1 cellular context compared by ENCODE assay signal in genomic region chr20:44210422-44211176, GRCh38.
TF ChIP-seq lines count a peak whose summit lies in the region.

Gene OSER1, minus strand, starts transcription at chr20:44210771. Its CDS starts 3,814 bp downstream, at chr20:44206957.

TF ChIP-seq in HepG2, 621 proteins besides CTCF, POLR2A, EP300 and RAD21 (continued from another document and continues in another):
- no peak for TF ChIP-seq ZUFSP (CRISPR knock-in tag; IDR thresholded peaks at IDR 0.05; ENCODE audit: borderline replicate concordance)
- no peak; the same call in 1 of the 2 replicates for TF ChIP-seq ZMAT5 (CRISPR knock-in tag; IDR thresholded peaks at IDR 0.05; ENCODE audit: borderline replicate concordance, low read depth)
- peak; percentile 92 for TF ChIP-seq KDM5B (CRISPR knock-in tag; IDR thresholded peaks at IDR 0.05; ENCODE audit: borderline replicate concordance)
- TF ChIP-seq TFDP2 (CRISPR knock-in tag; IDR thresholded peaks at IDR 0.05): peak; percentile 82; the same call in 1 of the 2 replicates
- peak in 1 of 2 experiments; percentile 92; a peak in 2 of 4 replicates for TF ChIP-seq ATF4 (CRISPR knock-in tag; IDR thresholded peaks at IDR 0.05)
- peak; percentile 96 for TF ChIP-seq SOX5 (CRISPR knock-in tag; IDR thresholded peaks at IDR 0.05; ENCODE audit: borderline replicate concordance)
- TF ChIP-seq ZNF703 (CRISPR knock-in tag; IDR thresholded peaks at IDR 0.05; ENCODE audit: borderline replicate concordance): peak; percentile 87; the same call in 1 of the 2 replicates
- no peak for TF ChIP-seq SP1 (IDR thresholded peaks at IDR 0.05)
- TF ChIP-seq SP1 (CRISPR knock-in tag; IDR thresholded peaks at IDR 0.05): peak; percentile 77; the same call in 1 of the 2 replicates
- TF ChIP-seq TSC22D2 (CRISPR knock-in tag; IDR thresholded peaks at IDR 0.05; ENCODE audit: borderline replicate concordance): peak; percentile 46; the same call in 1 of the 2 replicates
- TF ChIP-seq ZNF782 (CRISPR knock-in tag; IDR thresholded peaks at IDR 0.05; ENCODE audit: borderline replicate concordance): peak; percentile 89; the same call in 1 of the 2 replicates
- TF ChIP-seq ZNF619 (CRISPR knock-in tag; IDR thresholded peaks at IDR 0.05): no peak
- 0 out of 2 replicates have a peak, but pooled peaks have one; percentile 93 for TF ChIP-seq ZNF280D (CRISPR knock-in tag; IDR thresholded peaks at IDR 0.05)
- TF ChIP-seq ETV5 (CRISPR knock-in tag; IDR thresholded peaks at IDR 0.05; ENCODE audit: borderline replicate concordance): peak; percentile 12; the same call in 1 of the 2 replicates
- no peak for TF ChIP-seq ONECUT2 (CRISPR knock-in tag; IDR thresholded peaks at IDR 0.05)
- TF ChIP-seq ATF1 (CRISPR knock-in tag; IDR thresholded peaks at IDR 0.05): peak; percentile 92
- TF ChIP-seq TRIM24 (CRISPR knock-in tag; IDR thresholded peaks at IDR 0.05): no peak
- TF ChIP-seq CBFB (CRISPR knock-in tag; IDR thresholded peaks at IDR 0.05): no peak
- peak; percentile 81 for TF ChIP-seq ZNF781 (CRISPR knock-in tag; IDR thresholded peaks at IDR 0.05; ENCODE audit: borderline replicate concordance, not compliant biosample characterization)
- TF ChIP-seq ZNF503 (CRISPR knock-in tag; IDR thresholded peaks at IDR 0.05): no peak; the same call in 1 of the 2 replicates
- peak; percentile 44 for TF ChIP-seq ATF3 (CRISPR knock-in tag; IDR thresholded peaks at IDR 0.05)
- TF ChIP-seq TFDP1 (CRISPR knock-in tag; IDR thresholded peaks at IDR 0.05; ENCODE audit: borderline replicate concordance): peak; percentile 49; the same call in 1 of the 2 replicates
- TF ChIP-seq ATRX (CRISPR knock-in tag; IDR thresholded peaks at IDR 0.05; ENCODE audit: borderline replicate concordance): no peak
- TF ChIP-seq SOX6 (IDR thresholded peaks at IDR 0.05): no peak
- peak; percentile 95 for TF ChIP-seq SOX6 (CRISPR knock-in tag; IDR thresholded peaks at IDR 0.05)
- 0 out of 2 replicates have a peak, but pooled peaks have one; percentile 18 for TF ChIP-seq ZNF260 (CRISPR knock-in tag; IDR thresholded peaks at IDR 0.05; ENCODE audit: borderline replicate concordance, low read depth)
- TF ChIP-seq GATA4 (IDR thresholded peaks at IDR 0.05; ENCODE audit: borderline replicate concordance, low read depth): peak; percentile 90
- peak; percentile 17; the same call in 1 of the 2 replicates for TF ChIP-seq ZBTB3 (CRISPR knock-in tag; IDR thresholded peaks at IDR 0.05; ENCODE audit: borderline replicate concordance, low read depth)
- TF ChIP-seq KLF11 (CRISPR knock-in tag; IDR thresholded peaks at IDR 0.05): peak; percentile 96; the same call in 1 of the 2 replicates
- no peak for TF ChIP-seq TBP (CRISPR knock-in tag; IDR thresholded peaks at IDR 0.05)
- peak; percentile 68; the same call in 1 of the 2 replicates for TF ChIP-seq PBX3 (CRISPR knock-in tag; IDR thresholded peaks at IDR 0.05; ENCODE audit: borderline replicate concordance)
- TF ChIP-seq GABPA (IDR thresholded peaks at IDR 0.05; ENCODE audit: low read depth, low read length): peak; percentile 75
- peak; percentile 93 for TF ChIP-seq GABPA (CRISPR knock-in tag; IDR thresholded peaks at IDR 0.05; ENCODE audit: low read depth)
- TF ChIP-seq HES4 (CRISPR knock-in tag; IDR thresholded peaks at IDR 0.05; ENCODE audit: borderline replicate concordance): peak; percentile 94; the same call in 1 of the 2 replicates
- peak; percentile 100 for TF ChIP-seq BHLHE40 (IDR thresholded peaks at IDR 0.05; ENCODE audit: low read length)
- peak; percentile 73 for TF ChIP-seq ZNF883 (CRISPR knock-in tag; IDR thresholded peaks at IDR 0.05; ENCODE audit: not compliant biosample characterization)
- peak; percentile 19; the same call in 1 of the 2 replicates for TF ChIP-seq ZNF446 (CRISPR knock-in tag; IDR thresholded peaks at IDR 0.05)
- no peak; the same call in 1 of the 2 replicates for TF ChIP-seq MEIS2 (CRISPR knock-in tag; IDR thresholded peaks at IDR 0.05)
- TF ChIP-seq YEATS2 (CRISPR knock-in tag; IDR thresholded peaks at IDR 0.05; ENCODE audit: borderline replicate concordance): peak; percentile 92; the same call in 1 of the 2 replicates
- peak; percentile 14; the same call in 1 of the 2 replicates for TF ChIP-seq ZNF839 (CRISPR knock-in tag; IDR thresholded peaks at IDR 0.05; ENCODE audit: borderline replicate concordance)
- TF ChIP-seq ZHX1 (CRISPR knock-in tag; IDR thresholded peaks at IDR 0.05; ENCODE audit: low read depth): peak; percentile 31; the same call in 1 of the 2 replicates
- TF ChIP-seq CCAR2 (optimal IDR thresholded peaks at IDR 0.05; ENCODE audit: low read depth, low read length): no peak
- TF ChIP-seq HNRNPUL1 (IDR thresholded peaks at IDR 0.05; ENCODE audit: low read depth, low read length): no peak
- peak; percentile 83 for TF ChIP-seq ZNF614 (CRISPR knock-in tag; IDR thresholded peaks at IDR 0.05; ENCODE audit: borderline replicate concordance)
- TF ChIP-seq BRF2 (CRISPR knock-in tag; IDR thresholded peaks at IDR 0.05): 0 out of 2 replicates have a peak, but pooled peaks have one; percentile 61
